ENCODE assay signal across 2 cellular contexts in the genomic region with DNA sequence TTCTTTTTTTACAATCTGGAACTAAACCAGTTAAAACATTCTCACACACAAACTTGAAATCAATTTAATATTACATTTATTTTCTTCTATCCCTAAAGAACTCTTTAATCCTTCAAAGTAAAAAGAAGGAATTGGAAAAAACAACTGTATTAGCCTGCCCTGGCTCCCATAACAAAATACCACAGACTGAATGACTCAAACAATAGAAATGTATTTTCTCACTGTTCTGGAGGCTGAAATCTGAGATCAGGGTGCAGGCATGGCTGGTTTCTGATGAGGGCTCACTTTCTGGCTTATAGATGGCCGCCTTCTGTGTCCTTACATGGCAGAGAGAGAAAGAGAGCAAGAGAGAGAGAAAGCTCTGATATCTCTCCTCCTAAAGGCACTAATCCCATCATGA.
TF ChIP-seq lines count a peak whose summit lies in the region.

No MANE protein-coding gene starts in this region.

TF ChIP-seq in SK-N-SH, 30 proteins besides CTCF, POLR2A, EP300 and RAD21 (continued from another document):
- TF ChIP-seq POLR2AphosphoS5 (IDR thresholded peaks at IDR 0.05; ENCODE audit: low read depth, low read length) (no peak), FOSL2 (IDR thresholded peaks at IDR 0.05; ENCODE audit: borderline replicate concordance, low read depth) (no peak), RFX5 (IDR thresholded peaks at IDR 0.05; ENCODE audit: low read length) (no peak), YY1 (IDR thresholded peaks at IDR 0.05; ENCODE audit: low read depth) (no peak), JUND (IDR thresholded peaks at IDR 0.05) (no peak), GATA2 (CRISPR knock-in tag; IDR thresholded peaks at IDR 0.05) (no peak)
- TF ChIP-seq, protein P1, sequence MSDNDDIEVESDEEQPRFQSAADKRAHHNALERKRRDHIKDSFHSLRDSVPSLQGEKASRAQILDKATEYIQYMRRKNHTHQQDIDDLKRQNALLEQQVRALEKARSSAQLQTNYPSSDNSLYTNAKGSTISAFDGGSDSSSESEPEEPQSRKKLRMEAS (IDR thresholded peaks at IDR 0.05; ENCODE audit: low read depth): no peak

TF ChIP-seq in SK-N-SH treated with all-trans-retinoic acid at 6 μM for 48 hours, 23 proteins besides CTCF, POLR2A, EP300 and RAD21 (continued from another document):
- TF ChIP-seq, protein P2, sequence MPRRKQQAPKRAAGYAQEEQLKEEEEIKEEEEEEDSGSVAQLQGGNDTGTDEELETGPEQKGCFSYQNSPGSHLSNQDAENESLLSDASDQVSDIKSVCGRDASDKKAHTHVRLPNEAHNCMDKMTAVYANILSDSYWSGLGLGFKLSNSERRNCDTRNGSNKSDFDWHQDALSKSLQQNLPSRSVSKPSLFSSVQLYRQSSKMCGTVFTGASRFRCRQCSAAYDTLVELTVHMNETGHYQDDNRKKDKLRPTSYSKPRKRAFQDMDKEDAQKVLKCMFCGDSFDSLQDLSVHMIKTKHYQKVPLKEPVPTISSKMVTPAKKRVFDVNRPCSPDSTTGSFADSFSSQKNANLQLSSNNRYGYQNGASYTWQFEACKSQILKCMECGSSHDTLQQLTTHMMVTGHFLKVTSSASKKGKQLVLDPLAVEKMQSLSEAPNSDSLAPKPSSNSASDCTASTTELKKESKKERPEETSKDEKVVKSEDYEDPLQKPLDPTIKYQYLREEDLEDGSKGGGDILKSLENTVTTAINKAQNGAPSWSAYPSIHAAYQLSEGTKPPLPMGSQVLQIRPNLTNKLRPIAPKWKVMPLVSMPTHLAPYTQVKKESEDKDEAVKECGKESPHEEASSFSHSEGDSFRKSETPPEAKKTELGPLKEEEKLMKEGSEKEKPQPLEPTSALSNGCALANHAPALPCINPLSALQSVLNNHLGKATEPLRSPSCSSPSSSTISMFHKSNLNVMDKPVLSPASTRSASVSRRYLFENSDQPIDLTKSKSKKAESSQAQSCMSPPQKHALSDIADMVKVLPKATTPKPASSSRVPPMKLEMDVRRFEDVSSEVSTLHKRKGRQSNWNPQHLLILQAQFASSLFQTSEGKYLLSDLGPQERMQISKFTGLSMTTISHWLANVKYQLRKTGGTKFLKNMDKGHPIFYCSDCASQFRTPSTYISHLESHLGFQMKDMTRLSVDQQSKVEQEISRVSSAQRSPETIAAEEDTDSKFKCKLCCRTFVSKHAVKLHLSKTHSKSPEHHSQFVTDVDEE (CRISPR knock-in tag; IDR thresholded peaks at IDR 0.05): no peak
- TF ChIP-seq BACH2 (CRISPR knock-in tag; IDR thresholded peaks at IDR 0.05; ENCODE audit: borderline replicate concordance) (no peak), SNAI2 (CRISPR knock-in tag; IDR thresholded peaks at IDR 0.05) (no peak), ZNF70 (CRISPR knock-in tag; IDR thresholded peaks at IDR 0.05) (no peak), TCF4 (CRISPR knock-in tag; IDR thresholded peaks at IDR 0.05; ENCODE audit: borderline replicate concordance) (no peak), ZNF8 (CRISPR knock-in tag; IDR thresholded peaks at IDR 0.05) (no peak), ESRRG (CRISPR knock-in tag; IDR thresholded peaks at IDR 0.05) (no peak), RARB (CRISPR knock-in tag; IDR thresholded peaks at IDR 0.05) (no peak), ZFP3 (CRISPR knock-in tag; IDR thresholded peaks at IDR 0.05) (no peak), PPARA (CRISPR knock-in tag; IDR thresholded peaks at IDR 0.05; ENCODE audit: borderline replicate concordance) (no peak), ZC3H10 (CRISPR knock-in tag; IDR thresholded peaks at IDR 0.05) (no peak)
- TF ChIP-seq, protein P3, sequence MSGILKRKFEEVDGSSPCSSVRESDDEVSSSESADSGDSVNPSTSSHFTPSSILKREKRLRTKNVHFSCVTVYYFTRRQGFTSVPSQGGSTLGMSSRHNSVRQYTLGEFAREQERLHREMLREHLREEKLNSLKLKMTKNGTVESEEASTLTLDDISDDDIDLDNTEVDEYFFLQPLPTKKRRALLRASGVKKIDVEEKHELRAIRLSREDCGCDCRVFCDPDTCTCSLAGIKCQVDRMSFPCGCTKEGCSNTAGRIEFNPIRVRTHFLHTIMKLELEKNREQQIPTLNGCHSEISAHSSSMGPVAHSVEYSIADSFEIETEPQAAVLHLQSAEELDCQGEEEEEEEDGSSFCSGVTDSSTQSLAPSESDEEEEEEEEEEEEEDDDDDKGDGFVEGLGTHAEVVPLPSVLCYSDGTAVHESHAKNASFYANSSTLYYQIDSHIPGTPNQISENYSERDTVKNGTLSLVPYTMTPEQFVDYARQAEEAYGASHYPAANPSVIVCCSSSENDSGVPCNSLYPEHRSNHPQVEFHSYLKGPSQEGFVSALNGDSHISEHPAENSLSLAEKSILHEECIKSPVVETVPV (CRISPR knock-in tag; IDR thresholded peaks at IDR 0.05): no peak
